In genomic region chr12:115426732-115427131, GRCh38 we compare ENCODE assay signal across 23 cellular contexts.
"Had no signal": no experiment of that assay in that cellular context is flagged by ENCODE, and none has a peak within 500 bp of the region (broad histone marks: within the 10 kb centered on the region; RNA-seq: fewer than 3 reads in every experiment).

No MANE protein-coding gene starts in this region.

- H3K4me1 ChIP-seq: gastrocnemius medialis, pancreas, thyroid gland, vagina had no signal

- H3K4me1 Mint-ChIP-seq: memory B cell, natural killer cell had no signal

- H3K4me3 Mint-ChIP-seq: effector memory CD8-positive, alpha-beta T cell; memory B cell; natural killer cell; neural crest cell had no signal

- DNase-seq: cortex of kidney; effector memory CD8-positive, alpha-beta T cell; gastrocnemius medialis; head of caudate nucleus; kidney; natural killer cell; pancreas; small intestine; stimulated activated CD4-positive, alpha-beta T cell treated with anti-CD3 and anti-CD28 coated beads, Interleukin-12 subunit alpha, Interleukin-12 subunit beta, amount 100 ng/mL, for 4 hours; stimulated activated CD4-positive, alpha-beta T cell treated with anti-CD3 and anti-CD28 coated beads, Interleukin-1b, Interleukin-23, amount 100 ng/mL, for 48 hours; stimulated activated CD4-positive, alpha-beta T cell treated with anti-CD3 and anti-CD28 coated beads, Interleukin-4, amount 100 ng/mL, for 1 hour; stimulated activated CD8-positive, alpha-beta memory T cell treated with anti-CD3 and anti-CD28 coated beads, Interleukin-4, amount 100 ng/mL, for 48 hours; stimulated activated naive CD4-positive, alpha-beta T cell treated with Interleukin-2 at 50 U/mL for 16 hours; stomach; thyroid gland; trophoblast cell had no signal

- H3K27ac ChIP-seq: gastrocnemius medialis, neutrophil, pancreas, right lobe of liver, stomach, thyroid gland, vagina had no signal

- H3K36me3 ChIP-seq: gastrocnemius medialis, neutrophil, pancreas, right lobe of liver, stomach, thyroid gland, vagina had no signal

- H3K27ac Mint-ChIP-seq: effector memory CD8-positive, alpha-beta T cell; memory B cell; natural killer cell had no signal

- H3K27me3 Mint-ChIP-seq: effector memory CD8-positive, alpha-beta T cell; memory B cell had no signal

- H3K4me3 ChIP-seq: gastrocnemius medialis, lung, pancreas, right lobe of liver, stomach, thyroid gland, vagina had no signal

- ATAC-seq: effector memory CD8-positive, alpha-beta T cell; gastrocnemius medialis; left lobe of liver; natural killer cell; pancreas had no signal

- H3K36me3 Mint-ChIP-seq: memory B cell, natural killer cell had no signal

- H3K27me3 ChIP-seq: neutrophil, pancreas, right lobe of liver, stomach, thyroid gland, vagina had no signal

- H3K9me3 ChIP-seq: gastrocnemius medialis, neutrophil, pancreas, right lobe of liver, stomach, thyroid gland, vagina had no signal
